In genomic region chr12:25719505-25719904, GRCh38 we compare ENCODE assay signal across 26 cellular contexts.
DNase-seq lines count a peak whose midpoint lies in the region; ATAC-seq, FAIRE-seq and TF ChIP-seq lines count a peak whose summit lies in the region.
"Had no signal": no experiment of that assay in that cellular context is flagged by ENCODE, and none has a peak within 500 bp of the region (broad histone marks: within the 10 kb centered on the region; RNA-seq: fewer than 3 reads in every experiment).

No MANE protein-coding gene starts in this region.

- H3K79me2 ChIP-seq in SK-N-SH (ENCODE audit: insufficient read depth) (no peaks in the 10 kb centered on the region), astrocyte (ENCODE audit: insufficient read depth, low read length) (no peaks in the 10 kb centered on the region), fibroblast of lung (ENCODE audit: control insufficient read depth, insufficient read depth, low read length) (no peaks in the 10 kb centered on the region)

- no peak for FAIRE-seq in astrocyte (lab: Jason Lieb, UNC)
- FAIRE-seq: A204.1, G401.6, GM12892, GM19239, H1 had no signal

- H3K36me3 Mint-ChIP-seq in astrocyte (ENCODE audit: low read depth, unreplicated experiment) = no peaks in the 10 kb centered on the region
- H3K36me3 Mint-ChIP-seq: CD14-positive monocyte; CD8-positive, alpha-beta memory T cell had no signal

- no peaks in the 10 kb centered on the region for H3K36me3 ChIP-seq in SK-N-SH (replicated peaks in 1 of 2; ENCODE audit: control insufficient read depth in 1 of 2, insufficient read depth in 2 of 2, low read length in 1 of 2)
- H3K36me3 ChIP-seq in astrocyte (ENCODE audit: insufficient read depth, low read length) = no peaks in the 10 kb centered on the region
- no peaks in the 10 kb centered on the region for H3K36me3 ChIP-seq in fibroblast of lung (ENCODE audit: control insufficient read depth, insufficient read depth, low read length)
- H3K36me3 ChIP-seq: BE2C; BLaER1 treated with 17β-estradiol and CSF1 and Interleukin-3, amounts not matched to agents 10 nM and 100 nM had no signal

- no peaks in the 10 kb centered on the region for H3K4me1 Mint-ChIP-seq in astrocyte (ENCODE audit: low read depth, unreplicated experiment)
- H3K4me1 Mint-ChIP-seq: CD14-positive monocyte; CD8-positive, alpha-beta memory T cell had no signal

- H3K9me3 ChIP-seq in SK-N-SH = no peaks in the 10 kb centered on the region
- no peaks in the 10 kb centered on the region for H3K9me3 ChIP-seq in astrocyte (ENCODE audit: insufficient read depth, low read depth, low read length)
- H3K9me3 ChIP-seq in fibroblast of lung (ENCODE audit: control insufficient read depth, insufficient read depth, low read depth, low read length) = no peaks in the 10 kb centered on the region
- H3K9me3 ChIP-seq: BE2C; BLaER1 treated with 17β-estradiol and CSF1 and Interleukin-3, amounts not matched to agents 10 nM and 100 nM had no signal

- no peaks in the 10 kb centered on the region for H3K27me3 ChIP-seq in SK-N-SH (ENCODE audit: insufficient read depth)
- no peaks in the 10 kb centered on the region for H3K27me3 ChIP-seq in astrocyte (ENCODE audit: insufficient read depth, low read length)
- H3K27me3 ChIP-seq in fibroblast of lung (ENCODE audit: control insufficient read depth, insufficient read depth, low read length) = no peaks in the 10 kb centered on the region
- H3K27me3 ChIP-seq: BE2C; BLaER1 treated with 17β-estradiol and CSF1 and Interleukin-3, amounts not matched to agents 10 nM and 100 nM had no signal

- ATAC-seq in SK-N-SH treated with all-trans-retinoic acid at 6 μM for 48 hours (no peak), GM18505 (IDR thresholded peaks at IDR 0.05; ENCODE audit: unreplicated experiment) (no peak)
- ATAC-seq: HCT116 had no signal

- H3F3A ChIP-seq in SK-N-SH (replicated peaks; ENCODE audit: insufficient read depth) = no peaks in the 10 kb centered on the region

- POLR2A ChIA-PET in SK-N-SH (lab: Yijun Ruan, JAX) = no interaction called here

- H3K27ac ChIP-seq in SK-N-SH (ENCODE audit: low read depth in 2 of 2, low read length in 1 of 2) (no peak overlapping the region), astrocyte (ENCODE audit: low read depth, low read length) (no peak overlapping the region), fibroblast of lung (ENCODE audit: insufficient read depth, low read length) (no peak overlapping the region)
- H3K27ac ChIP-seq: 22Rv1; BLaER1 treated with 17β-estradiol and CSF1 and Interleukin-3, amounts not matched to agents 10 nM and 100 nM; GM23248 had no signal

- no peak for TF ChIP-seq POLR2A in GM18505 (IDR thresholded peaks at IDR 0.05; ENCODE audit: borderline replicate concordance, extremely low read depth, insufficient read depth, insufficient read length)

- H4K20me1 ChIP-seq in SK-N-SH (ENCODE audit: insufficient read depth) (no peaks in the 10 kb centered on the region), astrocyte (ENCODE audit: insufficient read depth, low read length) (no peaks in the 10 kb centered on the region), fibroblast of lung (ENCODE audit: control insufficient read depth, extremely low read depth, insufficient read depth, low read length) (no peaks in the 10 kb centered on the region)
- H4K20me1 ChIP-seq: BLaER1 treated with 17β-estradiol and CSF1 and Interleukin-3, amounts not matched to agents 10 nM and 100 nM had no signal

- H3K9ac ChIP-seq in SK-N-SH (no peak overlapping the region), astrocyte (ENCODE audit: low read length) (no peak overlapping the region), fibroblast of lung (ENCODE audit: insufficient read depth, low read length) (no peak overlapping the region)
- H3K9ac ChIP-seq: BLaER1 treated with 17β-estradiol and CSF1 and Interleukin-3, amounts not matched to agents 10 nM and 100 nM; GM23248 had no signal

- CTCF ChIA-PET in SK-N-SH (lab: Yijun Ruan, JAX) = interaction anchor here (1.2 kb wide), 1 partner anchor 24 kb away, joined by 3 read pairs; no protein-coding TSS in a partner anchor

- no peak overlapping the region for H3K4me3 ChIP-seq in SK-N-SH (ENCODE audit: low read depth in 2 of 2, low read length in 1 of 2)
- H3K4me3 ChIP-seq in astrocyte (ENCODE audit: insufficient read depth, low read depth, low read length) = no peak overlapping the region
- no peak overlapping the region for H3K4me3 ChIP-seq in fibroblast of lung (replicated peaks in 1 of 4; ENCODE audit: control extremely low read depth in 1 of 4, insufficient read depth in 1 of 4, low read depth in 3 of 4, low read length in 4 of 4)
- H3K4me3 ChIP-seq: BLaER1 treated with 17β-estradiol and CSF1 and Interleukin-3, amounts not matched to agents 10 nM and 100 nM; GM23248 had no signal

- no peaks in the 10 kb centered on the region for H3K9me3 Mint-ChIP-seq in astrocyte (ENCODE audit: unreplicated experiment)
- H3K9me3 Mint-ChIP-seq: CD4-positive, alpha-beta T cell; H9 had no signal

- no peak for DNase-seq in SK-N-SH
- peak; percentile 13 for DNase-seq in astrocyte (ENCODE audit: low read depth)
- peak; percentile 21 to 35 for DNase-seq in fibroblast of lung (ENCODE audit: low read depth in 2 of 2)
- DNase-seq in HuH-7.5 (ENCODE audit: low spot score) = no peak
- no peak for DNase-seq in activated CD8-positive, alpha-beta memory T cell treated with anti-CD3 and anti-CD28 coated beads, Interleukin-2, amount 50 U/mL, for 4 hours
- no peak for DNase-seq in NCI-H526 (lab: John Stamatoyannopoulos, UW)
- DNase-seq: ACHN; AML-193; BE2C; CD4-positive, alpha-beta T cell; CD8-positive, alpha-beta memory T cell; DMS53; DMS79 treated with DMSO at 0.1 percent for 48 hours; GM23248; H9 had no signal

- H3K4me2 ChIP-seq in SK-N-SH = no peak overlapping the region
- no peak overlapping the region for H3K4me2 ChIP-seq in astrocyte (ENCODE audit: low read length)
- H3K4me2 ChIP-seq in fibroblast of lung (ENCODE audit: extremely low read depth, insufficient read depth, low read length) = peak overlapping the region; percentile 19
- H3K4me2 ChIP-seq: BLaER1 treated with 17β-estradiol and CSF1 and Interleukin-3, amounts not matched to agents 10 nM and 100 nM had no signal

- no peaks in the 10 kb centered on the region for H3K27me3 Mint-ChIP-seq in astrocyte (ENCODE audit: low read depth, unreplicated experiment)

- TF ChIP-seq EP300 in SK-N-SH (IDR thresholded peaks at IDR 0.05; ENCODE audit: borderline replicate concordance in 1 of 2, low read depth in 1 of 2, low read length in 1 of 2) = no peak

- H3K9me2 ChIP-seq in SK-N-SH = no peaks in the 10 kb centered on the region

- H3K4me3 Mint-ChIP-seq in astrocyte (ENCODE audit: unreplicated experiment) = no peak overlapping the region
- H3K4me3 Mint-ChIP-seq: CD14-positive monocyte; CD4-positive, alpha-beta T cell; CD8-positive, alpha-beta memory T cell; H9 had no signal

- H2AFZ ChIP-seq in SK-N-SH (ENCODE audit: low read depth) (no peak overlapping the region), astrocyte (ENCODE audit: low read depth, low read length) (no peak overlapping the region), fibroblast of lung (ENCODE audit: low read length) (no peak overlapping the region)
- H2AFZ ChIP-seq: GM23248 had no signal

- TF ChIP-seq CTCF in SK-N-SH (IDR thresholded peaks at IDR 0.05) = no peak
- no peak for TF ChIP-seq CTCF in astrocyte (IDR thresholded peaks at IDR 0.05; ENCODE audit: insufficient read depth, low read depth, low read length)
- TF ChIP-seq CTCF in fibroblast of lung (conservative IDR thresholded peaks at IDR 0.05 in 1 of 2, IDR thresholded peaks at IDR 0.05 in 1 of 2; ENCODE audit: low read depth in 1 of 2, low read length in 2 of 2) = no peak

- H3K27ac Mint-ChIP-seq in astrocyte (ENCODE audit: unreplicated experiment) = no peak overlapping the region
- H3K27ac Mint-ChIP-seq: CD4-positive, alpha-beta T cell; CD8-positive, alpha-beta memory T cell; H9 had no signal

- 77% methylated on average over 4 of the region's 4 CpGs for WGBS in SK-N-SH (ENCODE audit: low lambda C conversion rate)

- TF ChIP-seq RAD21 in SK-N-SH (IDR thresholded peaks at IDR 0.05; ENCODE audit: low read length) = no peak

- H3K4me1 ChIP-seq in SK-N-SH (ENCODE audit: control insufficient read depth in 1 of 2, insufficient read depth in 2 of 2, low read depth in 1 of 2, low read length in 1 of 2) (no peaks in the 10 kb centered on the region; a peak in 1 of 4 replicates), astrocyte (ENCODE audit: insufficient read depth, low read length) (peaks cover 3% of the 10 kb centered on the region), fibroblast of lung (ENCODE audit: control insufficient read depth, extremely low read depth, insufficient read depth, low read length) (peaks cover 4% of the 10 kb centered on the region)
- H3K4me1 ChIP-seq: BE2C had no signal

TF ChIP-seq in SK-N-SH treated with all-trans-retinoic acid at 6 μM for 48 hours, 23 proteins besides CTCF, POLR2A, EP300 and RAD21 (continues in another document):
- no peak for TF ChIP-seq ZNF8 (CRISPR knock-in tag; IDR thresholded peaks at IDR 0.05)
- TF ChIP-seq ISL1 (CRISPR knock-in tag; IDR thresholded peaks at IDR 0.05) = peak; percentile 42; the same call in 1 of the 2 replicates
- no peak for TF ChIP-seq ARNTL (CRISPR knock-in tag; IDR thresholded peaks at IDR 0.05; ENCODE audit: borderline replicate concordance, low read depth)

TF ChIP-seq in SK-N-SH, 30 proteins besides CTCF, POLR2A, EP300 and RAD21 (continues in another document):
- TF ChIP-seq RXRA (IDR thresholded peaks at IDR 0.05; ENCODE audit: borderline replicate concordance, low read depth) (no peak), ELF1 (IDR thresholded peaks at IDR 0.05) (no peak), YY1 (IDR thresholded peaks at IDR 0.05; ENCODE audit: low read depth) (no peak)

Comparison
In these comparisons a context has a peak if more than half of its experiments do, and no peak if none do; other contexts are left out.
1. DNase-seq: peak in astrocyte (single experiment) and fibroblast of lung (2 of 2); none in SK-N-SH (single experiment), HuH-7.5 (single experiment), activated CD8-positive, alpha-beta memory T cell treated with anti-CD3 and anti-CD28 coated beads, Interleukin-2, amount 50 U/mL, for 4 hours (single experiment) and NCI-H526 (0 of 2).